ENCODE assay signal across 21 cellular contexts in genomic region chr16:86702824-86703588, GRCh38.
DNase-seq lines count a peak whose midpoint lies in the region; ATAC-seq, FAIRE-seq and TF ChIP-seq lines count a peak whose summit lies in the region.
"Had no signal": no experiment of that assay in that cellular context is flagged by ENCODE, and none has a peak within 500 bp of the region (broad histone marks: within the 10 kb centered on the region; RNA-seq: fewer than 3 reads in every experiment).

No MANE protein-coding gene starts in this region.

- TF ChIP-seq RAD21 in K562 (CRISPR knock-in tag; conservative IDR thresholded peaks at IDR 0.05 in 1 of 2, IDR thresholded peaks at IDR 0.05 in 1 of 2): no peak

- H4K20me1 ChIP-seq in K562 (replicated peaks; ENCODE audit: control insufficient read depth, insufficient read depth, low read length) (no peaks in the 10 kb centered on the region), MM.1S (ENCODE audit: insufficient read depth, low read length) (no peaks in the 10 kb centered on the region)

- H3K4me1 ChIP-seq in HEK293 (ENCODE audit: control insufficient read depth, insufficient read depth, low read length) (no peaks in the 10 kb centered on the region), K562 (replicated peaks in 1 of 2; ENCODE audit: control insufficient read depth in 2 of 2, insufficient read depth in 2 of 2, low read length in 2 of 2) (no peaks in the 10 kb centered on the region), MM.1S (ENCODE audit: low read length) (no peaks in the 10 kb centered on the region)
- H3K4me1 ChIP-seq: BE2C, HAP-1 had no signal

- DNase-seq in HTR-8/SVneo (ENCODE audit: insufficient read length, low spot score) (no peak), K562 (ENCODE audit: extremely low read depth in 1 of 4, low spot score in 3 of 4) (no peak), urothelium cell line (ENCODE audit: low spot score) (no peak), MM.1S (no peak), substantia nigra (lab: John Stamatoyannopoulos, UW) (no peak)
- DNase-seq: ACHN; BE2C; C1 segment of cervical spinal cord; CD4-positive, CD25-positive, alpha-beta regulatory T cell; CD8-positive, alpha-beta memory T cell; COR-L47; DMS 273 treated with DMSO at 0.1 percent for 48 hours; DMS53; DND-41; EL; GM23248 had no signal

- peaks cover 17 to 62% of the 10 kb centered on the region in 2 experiments for H3K27me3 ChIP-seq in K562 (ENCODE audit: control insufficient read depth in 2 of 2, insufficient read depth in 2 of 2, low read length in 2 of 2)
- H3K27me3 ChIP-seq in MM.1S (replicated peaks; ENCODE audit: insufficient read depth, low read length): peaks cover 14% of the 10 kb centered on the region; the same call in 1 of the 2 replicates
- H3K27me3 ChIP-seq: BE2C had no signal

- intact Hi-C loops in K562 (cut with micrococcal nuclease): no loop called here

- no peak overlapping the region for H3K4me3 ChIP-seq in HEK293 (ENCODE audit: low read depth, low read length)
- no peak overlapping the region for H3K4me3 ChIP-seq in K562
- no peak overlapping the region for H3K4me3 ChIP-seq in MM.1S (ENCODE audit: low read length)
- H3K4me3 ChIP-seq: GM23248, HAP-1 had no signal

- H3K9ac ChIP-seq in K562 (ENCODE audit: insufficient read depth in 1 of 2, low read depth in 2 of 2, low read length in 2 of 2) (no peak overlapping the region), MM.1S (ENCODE audit: low read length) (no peak overlapping the region)
- H3K9ac ChIP-seq: GM23248 had no signal

- CTCF ChIA-PET in HEK293 (lab: Yijun Ruan, JAX) (no interaction called here), K562 (lab: Yijun Ruan, JAX; ENCODE audit: low intra/inter-chr PET ratio) (no interaction called here)

- TF ChIP-seq CTCF in HEK293 (tag by site-specific recombination; IDR thresholded peaks at IDR 0.05) (no peak), K562 (IDR thresholded peaks at IDR 0.05 in 2 of 3, conservative IDR thresholded peaks at IDR 0.05 in 1 of 3; ENCODE audit: insufficient read depth in 2 of 3, low read depth in 1 of 3, low read length in 3 of 3) (no peak), MM.1S (IDR thresholded peaks at IDR 0.05; ENCODE audit: low read length) (no peak)

- no peak overlapping the region for H2AFZ ChIP-seq in K562 (ENCODE audit: low read depth, low read length)
- H2AFZ ChIP-seq in MM.1S (ENCODE audit: low read length): no peak overlapping the region
- H2AFZ ChIP-seq: GM23248 had no signal

- H3K9me1 ChIP-seq in K562 (ENCODE audit: control insufficient read depth, insufficient read depth, low read length): no peaks in the 10 kb centered on the region

- H3K9me3 ChIP-seq in HEK293 (ENCODE audit: control insufficient read depth, insufficient read depth, low read depth, low read length) (no peaks in the 10 kb centered on the region), K562 (replicated peaks; ENCODE audit: control insufficient read depth, insufficient read depth, low read depth, low read length) (no peaks in the 10 kb centered on the region), MM.1S (replicated peaks; ENCODE audit: insufficient read depth, low read length) (no peaks in the 10 kb centered on the region)
- H3K9me3 ChIP-seq: BE2C, HAP-1 had no signal

- TF ChIP-seq EP300 in K562 (IDR thresholded peaks at IDR 0.05; ENCODE audit: low read length): no peak

- peak; percentile 83 for FAIRE-seq in HTR-8/SVneo (lab: Jason Lieb, UNC)
- no peak for FAIRE-seq in K562 (lab: Jason Lieb, UNC)
- peak; percentile 86 for FAIRE-seq in urothelium cell line (lab: Jason Lieb, UNC)
- FAIRE-seq: A204.1, GM12891, GM19239 had no signal

- H3F3A ChIP-seq in MM.1S (ENCODE audit: insufficient read depth, low read length): no peaks in the 10 kb centered on the region

- H3K4me2 ChIP-seq in K562 (ENCODE audit: insufficient read depth, low read length) (no peak overlapping the region), MM.1S (ENCODE audit: low read depth, low read length) (no peak overlapping the region)

- TF ChIP-seq POLR2A in K562 (conservative IDR thresholded peaks at IDR 0.05): no peak

- H3K27ac ChIP-seq in HEK293 (ENCODE audit: extremely low read depth, low read depth, low read length): no peak overlapping the region
- H3K27ac ChIP-seq in K562 (ENCODE audit: extremely low read depth, low read depth, low read length): no peak overlapping the region
- no peak overlapping the region for H3K27ac ChIP-seq in MM.1S (ENCODE audit: low read length)
- H3K27ac ChIP-seq in substantia nigra (ENCODE audit: low read depth, low read length, poor library complexity, severe bottlenecking): no peak overlapping the region
- H3K27ac ChIP-seq: GM23248 had no signal

- H3K79me2 ChIP-seq in K562 (ENCODE audit: control insufficient read depth, insufficient read depth, low read length) (no peaks in the 10 kb centered on the region), MM.1S (ENCODE audit: low read length) (no peaks in the 10 kb centered on the region)

- ATAC-seq in K562: no peak

- in situ Hi-C loops in K562 (cut with MboI): no loop called here

- no peaks in the 10 kb centered on the region for H3K36me3 ChIP-seq in HEK293 (ENCODE audit: control insufficient read depth in 2 of 2, insufficient read depth in 1 of 2, low read length in 2 of 2)
- H3K36me3 ChIP-seq in K562 (ENCODE audit: control insufficient read depth, insufficient read depth, low read length): no peaks in the 10 kb centered on the region
- H3K36me3 ChIP-seq in MM.1S (replicated peaks; ENCODE audit: insufficient read depth, low read length): no peaks in the 10 kb centered on the region
- H3K36me3 ChIP-seq: BE2C, HAP-1 had no signal

- POLR2A ChIA-PET in HEK293 (lab: Yijun Ruan, JAX): no interaction called here
- POLR2A ChIA-PET in K562 (lab: Yijun Ruan, JAX): no interaction called here

- H3K9me2 ChIP-seq in MM.1S (replicated peaks; ENCODE audit: insufficient read depth, low read length): no peaks in the 10 kb centered on the region

- WGBS in K562 (ENCODE audit: insufficient coverage, low coverage, missing lambda C conversion rate): 44% methylated on average over 5 of the region's 6 CpGs

- BruUV-seq in K562 (replicated peaks; lab: Mats Ljungman, UMichigan): no TSS peak

TF ChIP-seq in HEK293, 187 proteins besides CTCF, POLR2A, EP300 and RAD21 (continues in another document):
- TF ChIP-seq ZSCAN16 (tag by site-specific recombination; IDR thresholded peaks at IDR 0.05): no peak
- TF ChIP-seq IKZF3 (tag by site-specific recombination; IDR thresholded peaks at IDR 0.05): no peak
- no peak for TF ChIP-seq PRDM4 (tag by site-specific recombination; IDR thresholded peaks at IDR 0.05)
- no peak for TF ChIP-seq ZNF354C (tag by site-specific recombination; IDR thresholded peaks at IDR 0.05; ENCODE audit: borderline replicate concordance, low read depth)
- TF ChIP-seq ZNF23 (tag by site-specific recombination; IDR thresholded peaks at IDR 0.05; ENCODE audit: borderline replicate concordance): no peak
- no peak for TF ChIP-seq ZNF140 (tag by site-specific recombination; IDR thresholded peaks at IDR 0.05)
- no peak for TF ChIP-seq HOXC10 (CRISPR knock-in tag; IDR thresholded peaks at IDR 0.05)
- peak; percentile 98 for TF ChIP-seq EGR2 (tag by site-specific recombination; IDR thresholded peaks at IDR 0.05; ENCODE audit: low read depth)

TF ChIP-seq in K562, 482 proteins besides CTCF, POLR2A, EP300 and RAD21:
- TF ChIP-seq ZNF146 (CRISPR knock-in tag; IDR thresholded peaks at IDR 0.05; ENCODE audit: unreplicated experiment) (peak; percentile 64), ZNF121 (CRISPR knock-in tag; conservative IDR thresholded peaks at IDR 0.05) (no peak), MAZ (CRISPR knock-in tag; conservative IDR thresholded peaks at IDR 0.05 in 1 of 2, IDR thresholded peaks at IDR 0.05 in 1 of 2) (no peak), EGR1 (conservative IDR thresholded peaks at IDR 0.05) (peak; percentile 91), NKRF (IDR thresholded peaks at IDR 0.05; ENCODE audit: borderline replicate concordance) (no peak), RB1 (IDR thresholded peaks at IDR 0.05; ENCODE audit: low read depth) (no peak), EZH2 (IDR thresholded peaks at IDR 0.05; ENCODE audit: borderline replicate concordance, low read depth, low read length) (no peak), PREB (CRISPR knock-in tag; IDR thresholded peaks at IDR 0.05) (no peak), THRB (CRISPR knock-in tag; conservative IDR thresholded peaks at IDR 0.05) (no peak)

Comparison
In these comparisons a context has a peak if more than half of its experiments do, and no peak if none do; other contexts are left out.
1. Of the 44 proteins assayed by ChIP-seq in both K562 and HEK293: peak only in K562: none; only in HEK293: KLF1; in both: ZNF146; in neither: 42.